In the genomic region with DNA sequence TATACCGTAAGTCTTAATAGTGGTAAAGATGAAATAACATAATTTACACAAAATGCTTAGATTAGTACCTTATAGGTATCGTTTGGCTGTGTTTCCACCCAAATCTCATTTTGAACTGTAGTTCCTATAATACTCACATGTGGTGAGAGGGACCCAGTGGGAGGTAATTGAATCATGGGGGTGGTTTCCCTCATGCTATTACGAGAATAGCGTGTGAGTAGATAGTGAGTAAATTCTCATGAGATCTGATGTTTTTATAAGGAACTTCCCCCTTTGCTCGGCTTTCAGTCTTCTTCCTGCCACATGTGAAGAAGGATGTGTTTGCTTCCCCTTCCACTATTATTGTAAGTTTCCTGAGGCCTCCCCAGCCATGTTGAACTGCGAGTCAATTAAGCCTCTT, we compare ENCODE assay signal across 10 cellular contexts.
A peak's percentile ranks its signal among the peaks of the same experiment; 100 is the strongest.
DNase-seq lines count a peak whose midpoint lies in the region; ATAC-seq and TF ChIP-seq lines count a peak whose summit lies in the region.
"Had no signal": no experiment of that assay in that cellular context is flagged by ENCODE, and none has a peak within 500 bp of the region (broad histone marks: within the 10 kb centered on the region; RNA-seq: fewer than 3 reads in every experiment).

No MANE protein-coding gene starts in this region.

- H3K4me1 ChIP-seq in tibial artery (no peaks in the 10 kb centered on the region), esophagus squamous epithelium (no peaks in the 10 kb centered on the region)

- no peaks in the 10 kb centered on the region for H3K36me3 ChIP-seq in tibial artery
- H3K36me3 ChIP-seq in esophagus squamous epithelium, result no peaks in the 10 kb centered on the region

- TF ChIP-seq POLR2A in esophagus squamous epithelium (IDR thresholded peaks at IDR 0.05), result no peak

- no peak overlapping the region for H3K4me3 ChIP-seq in fibroblast of mammary gland (ENCODE audit: control insufficient read depth, low read depth, low read length)
- H3K4me3 ChIP-seq in tibial artery, result no peak overlapping the region
- H3K4me3 ChIP-seq in esophagus squamous epithelium, result no peak overlapping the region

- DNase-seq in KG1 (lab: John Stamatoyannopoulos, UW), result peak; percentile 62
- DNase-seq in fibroblast of mammary gland (ENCODE audit: low read depth), result peak; percentile 26
- no peak for DNase-seq in NCI-H2081 (lab: John Stamatoyannopoulos, UW)
- DNase-seq in tibial artery, result no peak
- DNase-seq in HuH-7 (ENCODE audit: low spot score), result no peak
- DNase-seq in esophagus squamous epithelium (lab: John Stamatoyannopoulos, UW), result no peak
- DNase-seq: activated T-cell treated with anti-CD3 and anti-CD28 coated beads, Interleukin-2, amount 50 U/mL, for 4 hours had no signal

- H3K27me3 ChIP-seq in tibial artery, result no peaks in the 10 kb centered on the region
- H3K27me3 ChIP-seq in esophagus squamous epithelium, result no peaks in the 10 kb centered on the region

- H3K9me3 ChIP-seq in tibial artery (no peaks in the 10 kb centered on the region), esophagus squamous epithelium (no peaks in the 10 kb centered on the region)

- H3K27ac ChIP-seq in tibial artery (no peak overlapping the region), esophagus squamous epithelium (no peak overlapping the region)

- 30 to 43% methylated on average over 6 of the region's 6 CpGs for WGBS in esophagus squamous epithelium, 2 donors

- TF ChIP-seq CTCF in fibroblast of mammary gland (conservative IDR thresholded peaks at IDR 0.05; ENCODE audit: control insufficient read depth, insufficient read depth, low read depth, low read length) (no peak), tibial artery (IDR thresholded peaks at IDR 0.05) (no peak), esophagus squamous epithelium (IDR thresholded peaks at IDR 0.05) (no peak)

- intact Hi-C loops in tibial artery (cut with DNase I; ENCODE audit: low total_unique reads), result no loop called here
- intact Hi-C loops in esophagus squamous epithelium (cut with DNase I), result loop anchor here (10.0 kb wide), 1 partner anchor 61 kb away; no protein-coding TSS in a partner anchor

- peak; percentile 59 for ATAC-seq in GM18498 (IDR thresholded peaks at IDR 0.05; ENCODE audit: unreplicated experiment)
- peak; percentile 89 for ATAC-seq in HG02610 (IDR thresholded peaks at IDR 0.05; ENCODE audit: unreplicated experiment)
- ATAC-seq: Panc1 had no signal

Comparison
In these comparisons a context has a peak if more than half of its experiments do, and no peak if none do; other contexts are left out.
1. DNase-seq: peak in KG1 (single experiment) and fibroblast of mammary gland (single experiment); none in NCI-H2081 (0 of 2), tibial artery (0 of 2), HuH-7 (single experiment) and esophagus squamous epithelium (single experiment).